Comparison of ENCODE assay signal across 21 cellular contexts in genomic region chr7:48074231-48074654, GRCh38. TPM values are rescaled to one million over a fixed set of nuclear protein-coding genes. Genes with fewer than 3 reads are reported as not detected.
DNase-seq lines count a peak whose midpoint lies in the region; ATAC-seq and TF ChIP-seq lines count a peak whose summit lies in the region.
"Had no signal": no experiment of that assay in that cellular context is flagged by ENCODE, and none has a peak within 500 bp of the region (broad histone marks: within the 10 kb centered on the region; RNA-seq: fewer than 3 reads in every experiment).

No MANE protein-coding gene starts in this region.

- ATAC-seq in activated naive CD4-positive, alpha-beta T cell treated with anti-CD3 and anti-CD28 coated beads, Interleukin-2, amount 50 U/mL, for 72 hours, result peak; percentile 58 to 80
- ATAC-seq in RWPE2 (ENCODE audit: low read depth), result peak; percentile 54; the same call in 1 of the 3 replicates
- ATAC-seq in T-helper 17 cell, result no peak
- ATAC-seq: CD8-positive, alpha-beta T cell had no signal

- H3K27ac ChIP-seq in RWPE2 (ENCODE audit: poor library complexity, severe bottlenecking), result no peak overlapping the region
- H3K27ac ChIP-seq: esophagus muscularis mucosa, neural progenitor cell, right atrium auricular region, SK-N-MC, tibial nerve had no signal

- H3K9me3 ChIP-seq in RWPE2 (ENCODE audit: severe bottlenecking) (peaks cover 4% of the 10 kb centered on the region), T-helper 17 cell (ENCODE audit: control insufficient read depth, low read length, poor library complexity, severe bottlenecking) (no peaks in the 10 kb centered on the region)
- H3K9me3 ChIP-seq: right atrium auricular region had no signal

- no peak overlapping the region for H3K4me3 ChIP-seq in RWPE2 (ENCODE audit: severe bottlenecking)
- no peak overlapping the region for H3K4me3 ChIP-seq in fibroblast of villous mesenchyme (ENCODE audit: low read depth, low read length)
- H3K4me3 ChIP-seq: esophagus muscularis mucosa, neural progenitor cell, right atrium auricular region, SK-N-MC, tibial nerve had no signal

- H3K9me3 Mint-ChIP-seq in activated naive CD4-positive, alpha-beta T cell treated with anti-CD3 and anti-CD28 coated beads, Interleukin-2, amount 50 U/mL, for 72 hours, result peaks cover 7 to 8% of the 10 kb centered on the region in 2 donors
- H3K9me3 Mint-ChIP-seq in activated naive CD4-positive, alpha-beta T cell treated with anti-CD3 and anti-CD28 coated beads, Interleukin-2, amount 10 ng/mL, durations not matched to agents 7 days and 5 days, result peaks cover 4% of the 10 kb centered on the region
- H3K9me3 Mint-ChIP-seq in activated naive CD8-positive, alpha-beta T cell treated with anti-CD3 and anti-CD28 coated beads for 36 hours, result peaks cover 8% of the 10 kb centered on the region

- CTCF ChIA-PET in activated naive CD4-positive, alpha-beta T cell treated with anti-CD3 and anti-CD28 coated beads, Interleukin-2, amount 10 ng/mL, durations not matched to agents 7 days and 5 days (lab: Charles Lee), result interaction anchor here (0.7 kb wide), 1 partner anchor 36 kb away, joined by 3 read pairs; no protein-coding TSS in a partner anchor

- TF ChIP-seq CTCF in RWPE2 (IDR thresholded peaks at IDR 0.05; ENCODE audit: poor library complexity, severe bottlenecking), result no peak
- no peak for TF ChIP-seq CTCF in fibroblast of villous mesenchyme (IDR thresholded peaks at IDR 0.05; ENCODE audit: insufficient read depth, low read depth, low read length)

- peaks cover 4% of the 10 kb centered on the region for H3K4me1 ChIP-seq in RWPE2 (ENCODE audit: insufficient read depth, poor library complexity, severe bottlenecking)
- H3K4me1 ChIP-seq: esophagus muscularis mucosa, neural progenitor cell, right atrium auricular region, tibial nerve had no signal

- no peaks in the 10 kb centered on the region for H3K27me3 ChIP-seq in RWPE2 (ENCODE audit: insufficient read depth, poor library complexity, severe bottlenecking)
- H3K27me3 ChIP-seq: esophagus muscularis mucosa, neural progenitor cell, right atrium auricular region, tibial nerve had no signal

- no peak overlapping the region for H3K4me3 Mint-ChIP-seq in activated naive CD4-positive, alpha-beta T cell treated with anti-CD3 and anti-CD28 coated beads, Interleukin-2, amount 10 ng/mL, durations not matched to agents 7 days and 5 days
- H3K4me3 Mint-ChIP-seq in T-helper 17 cell, result no peak overlapping the region
- no peak overlapping the region for H3K4me3 Mint-ChIP-seq in activated naive CD8-positive, alpha-beta T cell treated with anti-CD3 and anti-CD28 coated beads for 36 hours
- H3K4me3 Mint-ChIP-seq: CD8-positive, alpha-beta T cell; neural progenitor cell had no signal

- H3K36me3 Mint-ChIP-seq in activated naive CD4-positive, alpha-beta T cell treated with anti-CD3 and anti-CD28 coated beads, Interleukin-2, amount 50 U/mL, for 72 hours, result peaks cover 0 to 10% of the 10 kb centered on the region in 2 donors
- H3K36me3 Mint-ChIP-seq in activated naive CD4-positive, alpha-beta T cell treated with anti-CD3 and anti-CD28 coated beads, Interleukin-2, amount 10 ng/mL, durations not matched to agents 7 days and 5 days, result no peaks in the 10 kb centered on the region
- H3K36me3 Mint-ChIP-seq in T-helper 17 cell (ENCODE audit: low read depth), result no peaks in the 10 kb centered on the region
- peaks cover 4% of the 10 kb centered on the region for H3K36me3 Mint-ChIP-seq in activated naive CD8-positive, alpha-beta T cell treated with anti-CD3 and anti-CD28 coated beads for 36 hours
- H3K36me3 Mint-ChIP-seq: neural progenitor cell had no signal

- H3K27me3 Mint-ChIP-seq in activated naive CD4-positive, alpha-beta T cell treated with anti-CD3 and anti-CD28 coated beads, Interleukin-2, amount 10 ng/mL, durations not matched to agents 7 days and 5 days, result no peaks in the 10 kb centered on the region
- H3K27me3 Mint-ChIP-seq in T-helper 17 cell, result no peaks in the 10 kb centered on the region
- H3K27me3 Mint-ChIP-seq in activated naive CD8-positive, alpha-beta T cell treated with anti-CD3 and anti-CD28 coated beads for 36 hours, result no peaks in the 10 kb centered on the region

- no peak for DNase-seq in activated naive CD4-positive, alpha-beta T cell treated with anti-CD3 and anti-CD28 coated beads, Interleukin-2, amount 50 U/mL, for 72 hours (ENCODE audit: low spot score in 2 of 2)
- no peak for DNase-seq in activated naive CD4-positive, alpha-beta T cell treated with anti-CD3 and anti-CD28 coated beads, Interleukin-2, amount 10 ng/mL, durations not matched to agents 7 days and 5 days
- DNase-seq in RWPE2 (ENCODE audit: low spot score) (no peak), fibroblast of villous mesenchyme (ENCODE audit: low read depth) (peak; percentile 48), DMS153 treated with DMSO at 0.1 percent for 48 hours (lab: John Stamatoyannopoulos, UW; ENCODE audit: unreplicated experiment) (no peak), T-helper 17 cell (no peak)
- no peak for DNase-seq in activated CD4-positive, CD25-positive, alpha-beta regulatory T cell (lab: John Stamatoyannopoulos, UW)
- no peak for DNase-seq in activated naive CD8-positive, alpha-beta T cell treated with anti-CD3 and anti-CD28 coated beads for 36 hours
- DNase-seq: CD8-positive, alpha-beta T cell; midbrain; MM.1S; NCI-H187 treated with DMSO at 0.1 percent for 48 hours; stimulated activated CD4-positive, alpha-beta T cell treated with anti-CD3 and anti-CD28 coated beads, Interleukin-15, amount 100 ng/mL, for 24 hours; stimulated activated naive CD4-positive, alpha-beta T cell treated with Interleukin-2 at 50 U/mL for 16 hours had no signal

- H3K27ac Mint-ChIP-seq in activated naive CD4-positive, alpha-beta T cell treated with anti-CD3 and anti-CD28 coated beads, Interleukin-2, amount 50 U/mL, for 72 hours, result peak overlapping the region in 1 of 2 donors; percentile 41
- H3K27ac Mint-ChIP-seq in activated naive CD4-positive, alpha-beta T cell treated with anti-CD3 and anti-CD28 coated beads, Interleukin-2, amount 10 ng/mL, durations not matched to agents 7 days and 5 days, result no peak overlapping the region
- no peak overlapping the region for H3K27ac Mint-ChIP-seq in T-helper 17 cell
- no peak overlapping the region for H3K27ac Mint-ChIP-seq in activated naive CD8-positive, alpha-beta T cell treated with anti-CD3 and anti-CD28 coated beads for 36 hours
- H3K27ac Mint-ChIP-seq: CD8-positive, alpha-beta T cell; neural progenitor cell had no signal

- no peaks in the 10 kb centered on the region for H3K36me3 ChIP-seq in RWPE2 (ENCODE audit: low read depth)
- H3K36me3 ChIP-seq: esophagus muscularis mucosa, neural progenitor cell, right atrium auricular region, tibial nerve had no signal

- H3K4me1 Mint-ChIP-seq in activated naive CD4-positive, alpha-beta T cell treated with anti-CD3 and anti-CD28 coated beads, Interleukin-2, amount 10 ng/mL, durations not matched to agents 7 days and 5 days, result peaks cover 3% of the 10 kb centered on the region
- peaks cover 3% of the 10 kb centered on the region for H3K4me1 Mint-ChIP-seq in T-helper 17 cell
- peaks cover 5% of the 10 kb centered on the region for H3K4me1 Mint-ChIP-seq in activated naive CD8-positive, alpha-beta T cell treated with anti-CD3 and anti-CD28 coated beads for 36 hours
- H3K4me1 Mint-ChIP-seq: neural progenitor cell had no signal

RNA-seq across cellular contexts. Expression of gene UPP1, which starts 14.8 kb away (rescaled TPM):
- total RNA-seq in activated naive CD4-positive, alpha-beta T cell treated with anti-CD3 and anti-CD28 coated beads, Interleukin-2, amount 50 U/mL, for 72 hours, result 10 to 100 TPM; 20.0 to 50.1 TPM
- total RNA-seq in fibroblast of villous mesenchyme, result 25.9 and 34.5 TPM in 2 replicates
- 10 to 100 TPM; 72.1 to 84.6 TPM for total RNA-seq in T-helper 17 cell
- 10 to 100 TPM; 45.3 to 51.1 TPM for total RNA-seq in activated naive CD8-positive, alpha-beta T cell treated with anti-CD3 and anti-CD28 coated beads for 36 hours

RNA-seq across cellular contexts. Expression of gene C7orf57, which starts 38.9 kb away (rescaled TPM):
- under 1 TPM in 1 of 2 donors, not detected in 1; 0.25 TPM for total RNA-seq in activated naive CD4-positive, alpha-beta T cell treated with anti-CD3 and anti-CD28 coated beads, Interleukin-2, amount 50 U/mL, for 72 hours
- total RNA-seq in fibroblast of villous mesenchyme (under 0.01 and 0.43 TPM in 2 replicates), T-helper 17 cell (under 1 TPM; 0.29 to 0.30 TPM)
- 1 to 10 TPM; 1.0 to 1.1 TPM for total RNA-seq in activated naive CD8-positive, alpha-beta T cell treated with anti-CD3 and anti-CD28 coated beads for 36 hours
- total RNA-seq: cardiac septum; CD8-positive, alpha-beta T cell; esophagus muscularis mucosa; NCI-H460; right atrium auricular region had no signal

RNA-seq across cellular contexts. Expression of gene SUN3, which starts 45.3 kb away (rescaled TPM):
- total RNA-seq in activated naive CD4-positive, alpha-beta T cell treated with anti-CD3 and anti-CD28 coated beads, Interleukin-2, amount 50 U/mL, for 72 hours, result not detected
- total RNA-seq in fibroblast of villous mesenchyme (not detected in 2 replicates), T-helper 17 cell (not detected)
- under 1 TPM in 1 of 2 experiments, not detected in 1; 0.54 TPM for total RNA-seq in activated naive CD8-positive, alpha-beta T cell treated with anti-CD3 and anti-CD28 coated beads for 36 hours
- total RNA-seq: cardiac septum; CD8-positive, alpha-beta T cell; esophagus muscularis mucosa; NCI-H460; right atrium auricular region; tibial nerve had no signal
